Comparison of ENCODE assay signal across 2 cellular contexts in the genomic region with DNA sequence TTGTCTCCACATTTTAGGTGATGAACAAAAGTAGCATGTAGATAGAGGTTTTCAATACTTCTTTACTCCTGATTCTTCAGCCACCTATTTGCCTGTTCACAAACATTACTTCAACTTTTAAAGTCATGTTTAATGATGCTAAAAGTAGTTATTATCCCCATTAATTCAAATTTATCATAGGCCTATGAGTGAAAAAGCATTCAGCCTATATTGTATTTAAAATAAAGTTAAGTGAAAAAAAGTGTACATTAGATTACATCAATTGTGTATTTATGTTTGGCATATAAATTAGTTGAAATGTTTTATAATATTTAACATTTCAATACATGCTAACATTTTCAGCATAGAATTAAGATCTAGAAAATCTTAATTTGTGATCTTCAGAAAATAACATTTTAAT.
TF ChIP-seq lines count a peak whose summit lies in the region.

No MANE protein-coding gene starts in this region.

TF ChIP-seq in SK-N-SH, 30 proteins besides CTCF, POLR2A, EP300 and RAD21 (continued from another document):
- TF ChIP-seq, protein P1, sequence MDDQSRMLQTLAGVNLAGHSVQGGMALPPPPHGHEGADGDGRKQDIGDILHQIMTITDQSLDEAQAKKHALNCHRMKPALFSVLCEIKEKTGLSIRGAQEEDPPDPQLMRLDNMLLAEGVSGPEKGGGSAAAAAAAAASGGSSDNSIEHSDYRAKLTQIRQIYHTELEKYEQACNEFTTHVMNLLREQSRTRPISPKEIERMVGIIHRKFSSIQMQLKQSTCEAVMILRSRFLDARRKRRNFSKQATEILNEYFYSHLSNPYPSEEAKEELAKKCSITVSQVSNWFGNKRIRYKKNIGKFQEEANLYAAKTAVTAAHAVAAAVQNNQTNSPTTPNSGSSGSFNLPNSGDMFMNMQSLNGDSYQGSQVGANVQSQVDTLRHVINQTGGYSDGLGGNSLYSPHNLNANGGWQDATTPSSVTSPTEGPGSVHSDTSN (IDR thresholded peaks at IDR 0.05), result no peak
- TF ChIP-seq CHD2 (IDR thresholded peaks at IDR 0.05; ENCODE audit: low read length, partially characterized antibody) (no peak), TAF1 (IDR thresholded peaks at IDR 0.05; ENCODE audit: borderline replicate concordance, low read depth, low read length) (no peak), JUND (IDR thresholded peaks at IDR 0.05) (no peak), EZH2phosphoT487 (IDR thresholded peaks at IDR 0.05; ENCODE audit: borderline replicate concordance, low read depth) (no peak)
TF ChIP-seq in SK-N-SH: peak in this region for 0.

TF ChIP-seq in SK-N-SH treated with all-trans-retinoic acid at 6 μM for 48 hours, 23 proteins besides CTCF, POLR2A, EP300 and RAD21 (continued from another document):
- TF ChIP-seq ZNF8 (CRISPR knock-in tag; IDR thresholded peaks at IDR 0.05) (no peak), BACH2 (CRISPR knock-in tag; IDR thresholded peaks at IDR 0.05; ENCODE audit: borderline replicate concordance) (no peak), RARB (CRISPR knock-in tag; IDR thresholded peaks at IDR 0.05) (no peak)
- TF ChIP-seq, protein P2, sequence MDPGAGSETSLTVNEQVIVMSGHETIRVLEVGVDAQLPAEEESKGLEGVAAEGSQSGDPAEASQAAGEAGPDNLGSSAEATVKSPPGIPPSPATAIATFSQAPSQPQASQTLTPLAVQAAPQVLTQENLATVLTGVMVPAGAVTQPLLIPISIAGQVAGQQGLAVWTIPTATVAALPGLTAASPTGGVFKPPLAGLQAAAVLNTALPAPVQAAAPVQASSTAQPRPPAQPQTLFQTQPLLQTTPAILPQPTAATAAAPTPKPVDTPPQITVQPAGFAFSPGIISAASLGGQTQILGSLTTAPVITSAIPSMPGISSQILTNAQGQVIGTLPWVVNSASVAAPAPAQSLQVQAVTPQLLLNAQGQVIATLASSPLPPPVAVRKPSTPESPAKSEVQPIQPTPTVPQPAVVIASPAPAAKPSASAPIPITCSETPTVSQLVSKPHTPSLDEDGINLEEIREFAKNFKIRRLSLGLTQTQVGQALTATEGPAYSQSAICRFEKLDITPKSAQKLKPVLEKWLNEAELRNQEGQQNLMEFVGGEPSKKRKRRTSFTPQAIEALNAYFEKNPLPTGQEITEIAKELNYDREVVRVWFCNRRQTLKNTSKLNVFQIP (CRISPR knock-in tag; IDR thresholded peaks at IDR 0.05; ENCODE audit: borderline replicate concordance, low read depth), result no peak
TF ChIP-seq in SK-N-SH treated with all-trans-retinoic acid at 6 μM for 48 hours: peak in this region for 0.
